1 cellular context compared by ENCODE assay signal in the genomic region with DNA sequence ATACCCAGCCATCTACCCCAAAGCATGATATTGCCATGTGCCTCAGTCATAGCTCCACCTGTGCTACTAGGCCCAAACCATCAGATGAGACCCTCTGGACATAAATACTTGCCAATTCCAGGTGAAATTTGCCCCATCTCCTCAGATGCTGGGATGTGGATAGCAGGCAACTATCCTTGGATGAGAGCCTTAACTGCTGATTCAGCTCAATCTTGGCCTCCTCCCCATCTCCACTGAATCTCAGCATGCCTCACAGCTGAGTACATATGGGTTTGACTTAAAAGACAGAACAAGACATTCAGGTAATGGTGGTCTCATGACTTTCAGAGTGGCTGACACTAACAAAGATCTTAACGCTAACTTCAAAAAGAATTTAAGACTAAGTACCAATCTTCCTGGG.
TF ChIP-seq lines count a peak whose summit lies in the region.

No MANE protein-coding gene starts in this region.

TF ChIP-seq in K562, 482 proteins besides CTCF, POLR2A, EP300 and RAD21 (continued from another document):
- TF ChIP-seq, protein P1, sequence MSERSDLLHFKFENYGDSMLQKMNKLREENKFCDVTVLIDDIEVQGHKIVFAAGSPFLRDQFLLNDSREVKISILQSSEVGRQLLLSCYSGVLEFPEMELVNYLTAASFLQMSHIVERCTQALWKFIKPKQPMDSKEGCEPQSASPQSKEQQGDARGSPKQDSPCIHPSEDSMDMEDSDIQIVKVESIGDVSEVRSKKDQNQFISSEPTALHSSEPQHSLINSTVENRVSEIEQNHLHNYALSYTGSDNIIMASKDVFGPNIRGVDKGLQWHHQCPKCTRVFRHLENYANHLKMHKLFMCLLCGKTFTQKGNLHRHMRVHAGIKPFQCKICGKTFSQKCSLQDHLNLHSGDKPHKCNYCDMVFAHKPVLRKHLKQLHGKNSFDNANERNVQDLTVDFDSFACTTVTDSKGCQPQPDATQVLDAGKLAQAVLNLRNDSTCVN (CRISPR knock-in tag; IDR thresholded peaks at IDR 0.05), result no peak
- TF ChIP-seq NFYB (IDR thresholded peaks at IDR 0.05; ENCODE audit: extremely low read depth, insufficient read length) (no peak), RBM39 (optimal IDR thresholded peaks at IDR 0.05; ENCODE audit: low read depth, low read length) (no peak), SMAD2 (IDR thresholded peaks at IDR 0.05; ENCODE audit: low read depth, low read length) (no peak), SMAD1 (IDR thresholded peaks at IDR 0.05; ENCODE audit: low read depth, low read length, partially characterized antibody) (no peak)
- TF ChIP-seq, protein P2, sequence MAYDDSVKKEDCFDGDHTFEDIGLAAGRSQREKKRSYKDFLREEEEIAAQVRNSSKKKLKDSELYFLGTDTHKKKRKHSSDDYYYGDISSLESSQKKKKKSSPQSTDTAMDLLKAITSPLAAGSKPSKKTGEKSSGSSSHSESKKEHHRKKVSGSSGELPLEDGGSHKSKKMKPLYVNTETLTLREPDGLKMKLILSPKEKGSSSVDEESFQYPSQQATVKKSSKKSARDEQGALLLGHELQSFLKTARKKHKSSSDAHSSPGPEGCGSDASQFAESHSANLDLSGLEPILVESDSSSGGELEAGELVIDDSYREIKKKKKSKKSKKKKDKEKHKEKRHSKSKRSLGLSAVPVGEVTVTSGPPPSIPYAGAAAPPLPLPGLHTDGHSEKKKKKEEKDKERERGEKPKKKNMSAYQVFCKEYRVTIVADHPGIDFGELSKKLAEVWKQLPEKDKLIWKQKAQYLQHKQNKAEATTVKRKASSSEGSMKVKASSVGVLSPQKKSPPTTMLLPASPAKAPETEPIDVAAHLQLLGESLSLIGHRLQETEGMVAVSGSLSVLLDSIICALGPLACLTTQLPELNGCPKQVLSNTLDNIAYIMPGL (CRISPR knock-in tag; IDR thresholded peaks at IDR 0.05), result no peak
- TF ChIP-seq, protein P3, sequence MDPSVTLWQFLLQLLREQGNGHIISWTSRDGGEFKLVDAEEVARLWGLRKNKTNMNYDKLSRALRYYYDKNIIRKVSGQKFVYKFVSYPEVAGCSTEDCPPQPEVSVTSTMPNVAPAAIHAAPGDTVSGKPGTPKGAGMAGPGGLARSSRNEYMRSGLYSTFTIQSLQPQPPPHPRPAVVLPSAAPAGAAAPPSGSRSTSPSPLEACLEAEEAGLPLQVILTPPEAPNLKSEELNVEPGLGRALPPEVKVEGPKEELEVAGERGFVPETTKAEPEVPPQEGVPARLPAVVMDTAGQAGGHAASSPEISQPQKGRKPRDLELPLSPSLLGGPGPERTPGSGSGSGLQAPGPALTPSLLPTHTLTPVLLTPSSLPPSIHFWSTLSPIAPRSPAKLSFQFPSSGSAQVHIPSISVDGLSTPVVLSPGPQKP (CRISPR knock-in tag; IDR thresholded peaks at IDR 0.05), result no peak
